8 cellular contexts compared by ENCODE assay signal in genomic region chr3:166457382-166457781, GRCh38.
"Had no signal": no experiment of that assay in that cellular context is flagged by ENCODE, and none has a peak within 500 bp of the region (broad histone marks: within the 10 kb centered on the region; RNA-seq: fewer than 3 reads in every experiment).

No MANE protein-coding gene starts in this region.

- H3K27ac Mint-ChIP-seq: IgD-negative memory B cell had no signal

- H3K27me3 Mint-ChIP-seq: IgD-negative memory B cell had no signal

- H3K9ac ChIP-seq: KMS-11 had no signal

- FAIRE-seq: HTR-8/SVneo, K562 had no signal

- H3K4me2 ChIP-seq: KMS-11 had no signal

- ATAC-seq: K562 had no signal

- H3K4me3 Mint-ChIP-seq: IgD-negative memory B cell had no signal

- H3K4me3 ChIP-seq: K562 had no signal

- DNase-seq: Karpas-422, KBM-7, KG1 had no signal

- H3K27ac ChIP-seq: HL-60, KMS-11 had no signal

- H3K36me3 Mint-ChIP-seq: IgD-negative memory B cell had no signal
